Comparison of ENCODE assay signal across 8 cellular contexts in genomic region chr12:56222531-56222895, GRCh38. TPM values are rescaled to one million over a fixed set of nuclear protein-coding genes. Genes with fewer than 3 reads are reported as not detected.
A peak's percentile ranks its signal among the peaks of the same experiment; 100 is the strongest.
DNase-seq lines count a peak whose midpoint lies in the region; ATAC-seq and TF ChIP-seq lines count a peak whose summit lies in the region.

No MANE protein-coding gene starts in this region.

- TF ChIP-seq CTCF in AG10803 (conservative IDR thresholded peaks at IDR 0.05; ENCODE audit: low read length) (no peak), mucosa of descending colon (IDR thresholded peaks at IDR 0.05) (no peak)

- H3K27ac ChIP-seq in caudate nucleus (ENCODE audit: low read depth, low read length) = peak overlapping the region; percentile 99

- intact Hi-C loops in mucosa of descending colon (cut with DNase I, micrococcal nuclease) (no loop called here), posterior cingulate gyrus (cut with DNase I) (loop anchor here (5.0 kb wide), 1 partner anchor 35 kb away; the partner anchor contains the start of gene ANKRD52)

- H3K27me3 Mint-ChIP-seq in IgD-negative memory B cell (no peaks in the 10 kb centered on the region), naive B cell (no peaks in the 10 kb centered on the region)

- H3K9me3 ChIP-seq in mucosa of descending colon = no peaks in the 10 kb centered on the region

- peak overlapping the region; percentile 97 for H3K4me3 ChIP-seq in AG10803 (ENCODE audit: low read length)
- no peak overlapping the region for H3K4me3 ChIP-seq in mucosa of descending colon

- H3K9me3 Mint-ChIP-seq in IgD-negative memory B cell (no peaks in the 10 kb centered on the region), naive B cell (no peaks in the 10 kb centered on the region)

- DNase-seq in AG10803 (ENCODE audit: low read depth) (no peak), caudate nucleus (lab: John Stamatoyannopoulos, UW) (no peak), naive B cell (no peak), mucosa of descending colon (no peak), posterior cingulate gyrus (no peak)

- H3K36me3 Mint-ChIP-seq in IgD-negative memory B cell = peaks cover 1% of the 10 kb centered on the region
- H3K36me3 Mint-ChIP-seq in naive B cell = no peaks in the 10 kb centered on the region

- H3K36me3 ChIP-seq in mucosa of descending colon (ENCODE audit: low read depth) = peaks cover 4% of the 10 kb centered on the region

- no peak for ATAC-seq in naive B cell (ENCODE audit: low read depth in 2 of 2)
- no peak for ATAC-seq in mucosa of descending colon
- no peak for ATAC-seq in HG02571 (IDR thresholded peaks at IDR 0.05; ENCODE audit: unreplicated experiment)
- no peak for ATAC-seq in GM21717 (IDR thresholded peaks at IDR 0.05; ENCODE audit: unreplicated experiment)

- peak overlapping the region; percentile 95 to 98 (median 97) for H3K27ac Mint-ChIP-seq in IgD-negative memory B cell
- H3K27ac Mint-ChIP-seq in naive B cell = peak overlapping the region; percentile 100

- H3K4me1 ChIP-seq in mucosa of descending colon (ENCODE audit: low read depth) = peaks cover 27% of the 10 kb centered on the region

- peak overlapping the region; percentile 90 to 100 (median 98) for H3K4me3 Mint-ChIP-seq in IgD-negative memory B cell
- H3K4me3 Mint-ChIP-seq in naive B cell = peak overlapping the region; percentile 97 to 100 (median 99)

- H3K4me1 Mint-ChIP-seq in IgD-negative memory B cell = peaks cover 20 to 34% (median 22%) of the 10 kb centered on the region in 3 donors
- H3K4me1 Mint-ChIP-seq in naive B cell = peaks cover 37 to 65% (median 46%) of the 10 kb centered on the region in 3 donors

RNA-seq across cellular contexts. Expression of gene RNF41, which starts 0.8 kb away (rescaled TPM):
- polyA plus RNA-seq in IgD-negative memory B cell = 104 TPM
- polyA plus RNA-seq in naive B cell (ENCODE audit: low read depth in 6 of 6) = 100 to 1,000 TPM in 5 of 6 donors, 10 to 100 TPM in 1; 95.2 to 136 (median 109) TPM
- 10 to 100 TPM; 30.4 to 51.5 (median 32.1) TPM for total RNA-seq in mucosa of descending colon

RNA-seq across cellular contexts. Expression of gene NABP2, which starts 1.6 kb away (rescaled TPM):
- 6.5 TPM for polyA plus RNA-seq in IgD-negative memory B cell
- polyA plus RNA-seq in naive B cell (ENCODE audit: low read depth in 6 of 6) = 1 to 10 TPM in 5 of 6 donors, under 1 TPM in 1; 0.73 to 5.7 (median 3.9) TPM
- total RNA-seq in mucosa of descending colon = 10 to 100 TPM; 22.2 to 37.3 (median 30.2) TPM

RNA-seq across cellular contexts. Expression of gene SLC39A5, which starts 7.3 kb away (rescaled TPM):
- not detected for polyA plus RNA-seq in IgD-negative memory B cell
- not detected for polyA plus RNA-seq in naive B cell (ENCODE audit: low read depth in 6 of 6)
- 100 to 1,000 TPM in 2 of 3 donors, 10 to 100 TPM in 1; 88.4 to 298 (median 129) TPM for total RNA-seq in mucosa of descending colon

RNA-seq across cellular contexts. Expression of gene SMARCC2, which starts 33.2 kb away (rescaled TPM):
- polyA plus RNA-seq in IgD-negative memory B cell (81.9 TPM), naive B cell (ENCODE audit: low read depth in 6 of 6) (100 to 1,000 TPM in 1 of 6 donors, 10 to 100 TPM in 5; 33.3 to 112 (median 64.8) TPM)
- 100 to 1,000 TPM in 2 of 3 donors, 10 to 100 TPM in 1; 91.7 to 163 (median 116) TPM for total RNA-seq in mucosa of descending colon

RNA-seq across cellular contexts. Expression of gene ANKRD52, which starts 35.7 kb away (rescaled TPM):
- polyA plus RNA-seq in IgD-negative memory B cell = 19.6 TPM
- polyA plus RNA-seq in naive B cell (ENCODE audit: low read depth in 6 of 6) = 10 to 100 TPM in 3 of 6 donors, 1 to 10 TPM in 3; 2.3 to 13.2 (median 8.0) TPM
- 10 to 100 TPM; 35.6 to 53.8 (median 43.1) TPM for total RNA-seq in mucosa of descending colon
